ENCODE assay signal across 8 cellular contexts in genomic region chr4:15005474-15006115, GRCh38. TPM values are rescaled to one million over a fixed set of nuclear protein-coding genes. Genes with fewer than 3 reads are reported as not detected.
A peak's percentile ranks its signal among the peaks of the same experiment; 100 is the strongest.
DNase-seq lines count a peak whose midpoint lies in the region; ATAC-seq and TF ChIP-seq lines count a peak whose summit lies in the region.

No MANE protein-coding gene starts in this region.

- ATAC-seq in HG03139 (IDR thresholded peaks at IDR 0.05; ENCODE audit: unreplicated experiment): no peak

- H3K4me3 ChIP-seq in GM12864 (ENCODE audit: low read depth, low read length) (peak overlapping the region; percentile 88), SU-DHL-6 (ENCODE audit: insufficient read depth, low read length, poor library complexity, severe bottlenecking) (peak overlapping the region; percentile 69), fibroblast of lung (replicated peaks in 1 of 4; ENCODE audit: control extremely low read depth in 1 of 4, insufficient read depth in 1 of 4, low read depth in 3 of 4, low read length in 4 of 4) (peak overlapping the region; percentile 75 to 95 (median 82)), retinal pigment epithelial cell (ENCODE audit: low read length) (peak overlapping the region; percentile 75)

- 0 out of 2 replicates have a peak, but pooled peaks cover 3% of the 10 kb centered on the region for H4K20me1 ChIP-seq in SU-DHL-6 (ENCODE audit: low read depth, low read length)
- no peaks in the 10 kb centered on the region for H4K20me1 ChIP-seq in fibroblast of lung (ENCODE audit: control insufficient read depth, extremely low read depth, insufficient read depth, low read length)

- H3K4me1 ChIP-seq in fibroblast of lung (ENCODE audit: control insufficient read depth, extremely low read depth, insufficient read depth, low read length): peaks cover 5% of the 10 kb centered on the region

- H2AFZ ChIP-seq in SU-DHL-6 (ENCODE audit: low read depth, low read length, severe bottlenecking) (no peak overlapping the region), fibroblast of lung (ENCODE audit: low read length) (no peak overlapping the region)

- no peaks in the 10 kb centered on the region for H3K9me2 ChIP-seq in SU-DHL-6 (replicated peaks; ENCODE audit: insufficient read depth, low read length)

- DNase-seq in GM12864 (ENCODE audit: low read depth): no peak
- no peak for DNase-seq in fibroblast of lung (ENCODE audit: low read depth in 2 of 2)
- no peak for DNase-seq in retinal pigment epithelial cell (ENCODE audit: low read depth)
- no peak for DNase-seq in RKO (ENCODE audit: low spot score)
- no peak for DNase-seq in hippocampal formation (lab: John Stamatoyannopoulos, UW)
- DNase-seq in NCI-H2029 treated with DMSO at 0.1 percent for 48 hours (lab: John Stamatoyannopoulos, UW): no peak

- H3K9ac ChIP-seq in SU-DHL-6 (ENCODE audit: low read length): peak overlapping the region; percentile 90
- H3K9ac ChIP-seq in fibroblast of lung (ENCODE audit: insufficient read depth, low read length): peak overlapping the region; percentile 98

- H3K9me3 ChIP-seq in SU-DHL-6 (ENCODE audit: insufficient read depth, low read length) (no peaks in the 10 kb centered on the region), fibroblast of lung (ENCODE audit: control insufficient read depth, insufficient read depth, low read depth, low read length) (no peaks in the 10 kb centered on the region)

- H3K27me3 ChIP-seq in SU-DHL-6 (ENCODE audit: low read length) (no peaks in the 10 kb centered on the region), fibroblast of lung (ENCODE audit: control insufficient read depth, insufficient read depth, low read length) (no peaks in the 10 kb centered on the region)

- H3K27ac ChIP-seq in SU-DHL-6 (ENCODE audit: low read depth, low read length) (no peak overlapping the region), fibroblast of lung (ENCODE audit: insufficient read depth, low read length) (peak overlapping the region; percentile 88)

- H3K79me2 ChIP-seq in SU-DHL-6 (ENCODE audit: insufficient read depth, low read length) (peaks cover 34% of the 10 kb centered on the region), fibroblast of lung (ENCODE audit: control insufficient read depth, insufficient read depth, low read length) (peaks cover 72% of the 10 kb centered on the region)

- H3K4me2 ChIP-seq in SU-DHL-6 (ENCODE audit: low read depth, low read length, poor library complexity, severe bottlenecking): peak overlapping the region; percentile 82
- peak overlapping the region; percentile 77 for H3K4me2 ChIP-seq in fibroblast of lung (ENCODE audit: extremely low read depth, insufficient read depth, low read length)

- H3F3A ChIP-seq in SU-DHL-6 (ENCODE audit: insufficient read depth): peaks cover 13% of the 10 kb centered on the region

- peaks cover 7% of the 10 kb centered on the region; the same call in 1 of the 2 replicates for H3K36me3 ChIP-seq in SU-DHL-6 (ENCODE audit: low read length)
- H3K36me3 ChIP-seq in fibroblast of lung (ENCODE audit: control insufficient read depth, insufficient read depth, low read length): peaks cover 2% of the 10 kb centered on the region

- TF ChIP-seq CTCF in GM12864 (IDR thresholded peaks at IDR 0.05; ENCODE audit: low read depth, low read length, missing control alignments): no peak
- no peak for TF ChIP-seq CTCF in SU-DHL-6 (IDR thresholded peaks at IDR 0.05; ENCODE audit: insufficient read depth, low read length, poor library complexity, severe bottlenecking)
- TF ChIP-seq CTCF in fibroblast of lung (conservative IDR thresholded peaks at IDR 0.05 in 1 of 2, IDR thresholded peaks at IDR 0.05 in 1 of 2; ENCODE audit: low read depth in 1 of 2, low read length in 2 of 2): no peak
- TF ChIP-seq CTCF in retinal pigment epithelial cell (conservative IDR thresholded peaks at IDR 0.05; ENCODE audit: low read depth, low read length): no peak

RNA-seq across cellular contexts. Expression of gene CPEB2, which starts 3.3 kb away (rescaled TPM):
- total RNA-seq in fibroblast of lung: 7.7 and 19.0 TPM in 2 replicates
- 16.1 and 18.6 TPM in 2 replicates for polyA plus RNA-seq in fibroblast of lung
- 11.8 and 14.6 TPM in 2 replicates for polyA plus RNA-seq in fibroblast of lung (2012)
- polyA minus RNA-seq in fibroblast of lung (ENCODE audit: low replicate concordance): 6.2 and 12.1 TPM in 2 replicates
